Comparison of ENCODE assay signal across 22 cellular contexts in the genomic region with DNA sequence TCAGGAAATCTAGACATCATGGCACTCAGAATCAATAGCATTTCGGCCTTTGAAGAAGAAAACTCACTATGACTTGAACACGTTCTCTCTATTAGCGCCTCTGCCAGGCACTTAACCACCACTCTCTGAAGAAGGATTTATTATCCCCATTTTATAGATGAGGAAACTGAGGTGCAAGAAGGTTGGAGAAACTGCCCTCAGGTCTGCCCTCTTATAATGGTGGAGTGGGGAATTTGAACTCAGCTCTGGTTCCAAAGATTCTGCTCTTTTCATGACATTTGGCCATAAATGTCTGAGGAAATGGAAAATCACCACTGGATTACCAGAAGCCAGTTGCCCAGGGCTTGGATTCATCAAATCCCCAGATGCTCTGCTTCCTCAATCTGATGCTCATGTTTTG.
DNase-seq lines count a peak whose midpoint lies in the region; ATAC-seq, FAIRE-seq and TF ChIP-seq lines count a peak whose summit lies in the region.
"Had no signal": no experiment of that assay in that cellular context is flagged by ENCODE, and none has a peak within 500 bp of the region (broad histone marks: within the 10 kb centered on the region; RNA-seq: fewer than 3 reads in every experiment).

No MANE protein-coding gene starts in this region.

- H3K27me3 ChIP-seq in Panc1 (ENCODE audit: control insufficient read depth, insufficient read depth, low read length) (no peaks in the 10 kb centered on the region), esophagus muscularis mucosa (no peaks in the 10 kb centered on the region), thyroid gland (no peaks in the 10 kb centered on the region)
- H3K27me3 ChIP-seq: MG63 had no signal

- peak overlapping the region in 1 of 2 experiments; percentile 86; a peak in 2 of 6 replicates for H3K27ac ChIP-seq in A549
- H3K27ac ChIP-seq in Panc1 (ENCODE audit: low read length) = peak overlapping the region; percentile 94
- peak overlapping the region; percentile 27 to 62 (median 44) for H3K27ac ChIP-seq in esophagus muscularis mucosa (replicated peaks in 1 of 4)
- no peak overlapping the region for H3K27ac ChIP-seq in thyroid gland
- H3K27ac ChIP-seq: PC-9 had no signal

- intact Hi-C loops in Panc1 (cut with micrococcal nuclease; ENCODE audit: unreplicated experiment) (no loop called here), esophagus muscularis mucosa (cut with DNase I) (no loop called here), thyroid gland (cut with DNase I) (no loop called here)

- TF ChIP-seq POLR2A in A549 (IDR thresholded peaks at IDR 0.05; ENCODE audit: low read length) = no peak
- TF ChIP-seq POLR2A in esophagus muscularis mucosa (IDR thresholded peaks at IDR 0.05; ENCODE audit: low read depth) = no peak
- TF ChIP-seq POLR2A in thyroid gland (IDR thresholded peaks at IDR 0.05) = no peak

- no peak overlapping the region for H3K4me3 ChIP-seq in A549
- H3K4me3 ChIP-seq in Panc1 (ENCODE audit: low read depth in 2 of 2, low read length in 2 of 2) = no peak overlapping the region
- H3K4me3 ChIP-seq in esophagus muscularis mucosa = no peak overlapping the region
- no peak overlapping the region for H3K4me3 ChIP-seq in thyroid gland (replicated peaks in 1 of 3)
- H3K4me3 ChIP-seq: GM12878, MG63, PC-9 had no signal

- no peak for TF ChIP-seq RAD21 in A549 (conservative IDR thresholded peaks at IDR 0.05 in 1 of 2, IDR thresholded peaks at IDR 0.05 in 1 of 2)

- WGBS in A549 (ENCODE audit: missing lambda C conversion rate) = 95% methylated on average over 3 of the region's 3 CpGs
- 95% methylated on average over 3 of the region's 3 CpGs for WGBS in esophagus muscularis mucosa
- 77 to 94% methylated on average over 3 of the region's 3 CpGs for WGBS in thyroid gland, 2 donors

- no peak for FAIRE-seq in A549 (lab: Jason Lieb, UNC)
- FAIRE-seq: GM12878 had no signal

- BruUV-seq in Panc1 (replicated peaks; lab: Mats Ljungman, UMichigan) = no TSS peak

- H3K36me3 ChIP-seq in Panc1 (ENCODE audit: control insufficient read depth, insufficient read depth, low read length) (peaks cover 12% of the 10 kb centered on the region), esophagus muscularis mucosa (peaks cover 0 to 42% (median 14%) of the 10 kb centered on the region in 4 donors), thyroid gland (no peaks in the 10 kb centered on the region)

- DNase-seq in NOMO-1 treated with DMSO at 0.1 percent for 48 hours (lab: John Stamatoyannopoulos, UW; ENCODE audit: unreplicated experiment) = peak; percentile 13
- DNase-seq in NOMO-1 treated with dmso at 0.1 percent for 144 hours (lab: John Stamatoyannopoulos, UW; ENCODE audit: unreplicated experiment) = no peak
- DNase-seq in A549 (ENCODE audit: low read depth in 1 of 2, low spot score in 1 of 2) = no peak
- no peak for DNase-seq in Panc1 (ENCODE audit: low read depth, low spot score)
- DNase-seq in esophagus muscularis mucosa (ENCODE audit: extremely low spot score) = no peak
- no peak for DNase-seq in thyroid gland
- no peak for DNase-seq in activated T-cell treated with anti-CD3 and anti-CD28 coated beads, Interleukin-2, amount 50 U/mL, for 48 hours
- no peak for DNase-seq in NCI-H146 treated with DMSO at 0.1 percent for 48 hours (lab: John Stamatoyannopoulos, UW; ENCODE audit: unreplicated experiment)
- DNase-seq: CD4-positive, alpha-beta memory T cell; DMS153; EL; H9; Karpas-422; MG63; NCI-H1105; NCI-H1694 treated with DMSO at 0.1 percent for 48 hours; NCI-H2107; NCI-H2227 treated with DMSO at 0.1 percent for 48 hours; NCI-H510A treated with DMSO at 0.1 percent for 48 hours; NCI-H774; PC-9 had no signal

- H3K4me2 ChIP-seq in A549 = no peak overlapping the region
- H3K4me2 ChIP-seq: PC-9 had no signal

- no peak for ATAC-seq in A549
- no peak for ATAC-seq in Panc1
- ATAC-seq: GM12878 had no signal

- CTCF ChIA-PET in A549 (lab: Yijun Ruan, JAX) = interaction anchor here (1.3 to 4.3 kb wide), 6 partner anchors 68 to 225 kb away, joined by 3 to 23 read pairs (median 5); a partner anchor contains a TSS
- CTCF ChIA-PET in Panc1 (lab: Charles Lee) = no interaction called here

- in situ Hi-C loops in Panc1 (cut with HindIII; ENCODE audit: low pct_unique_long_range_greater_than_20kb, low sequenced_read_pairs) = no loop called here

- no peak for TF ChIP-seq EP300 in A549 (IDR thresholded peaks at IDR 0.05)
- no peak for TF ChIP-seq EP300 in esophagus muscularis mucosa (IDR thresholded peaks at IDR 0.05)

- H3K9me3 ChIP-seq in A549 (no peaks in the 10 kb centered on the region), Panc1 (ENCODE audit: control insufficient read depth, insufficient read depth, low read depth, low read length) (no peaks in the 10 kb centered on the region), esophagus muscularis mucosa (no peaks in the 10 kb centered on the region), thyroid gland (no peaks in the 10 kb centered on the region)
- H3K9me3 ChIP-seq: MG63 had no signal

- TF ChIP-seq CTCF in A549 (IDR thresholded peaks at IDR 0.05) = no peak
- TF ChIP-seq CTCF in Panc1 (IDR thresholded peaks at IDR 0.05) = no peak
- TF ChIP-seq CTCF in esophagus muscularis mucosa (IDR thresholded peaks at IDR 0.05) = no peak
- TF ChIP-seq CTCF in thyroid gland (IDR thresholded peaks at IDR 0.05) = no peak

- H3K4me1 ChIP-seq in A549 = peaks cover 42% of the 10 kb centered on the region
- H3K4me1 ChIP-seq in Panc1 (ENCODE audit: control insufficient read depth, insufficient read depth, low read length) = peaks cover 31% of the 10 kb centered on the region
- H3K4me1 ChIP-seq in esophagus muscularis mucosa = peaks cover 17 to 39% (median 36%) of the 10 kb centered on the region in 4 donors
- H3K4me1 ChIP-seq in thyroid gland = peaks cover 1 to 29% of the 10 kb centered on the region in 2 donors

- POLR2A ChIA-PET in A549 (lab: Yijun Ruan, JAX) (no interaction called here), Panc1 (lab: Charles Lee) (no interaction called here)

TF ChIP-seq in A549, 52 proteins besides CTCF, POLR2A, EP300 and RAD21:
- TF ChIP-seq KDM1A (IDR thresholded peaks at IDR 0.05; ENCODE audit: low read depth) = peak; percentile 93; the same call in 1 of the 2 replicates
- no peak for TF ChIP-seq TFCP2L1 (CRISPR knock-in tag; IDR thresholded peaks at IDR 0.05)

Comparison
In these comparisons a context has a peak if more than half of its experiments do, and no peak if none do; other contexts are left out.
1. H3K27ac ChIP-seq: peak in Panc1 (single experiment) and esophagus muscularis mucosa (4 of 4); none in thyroid gland (0 of 3).